Comparison of ENCODE assay signal across 9 cellular contexts in the genomic region with DNA sequence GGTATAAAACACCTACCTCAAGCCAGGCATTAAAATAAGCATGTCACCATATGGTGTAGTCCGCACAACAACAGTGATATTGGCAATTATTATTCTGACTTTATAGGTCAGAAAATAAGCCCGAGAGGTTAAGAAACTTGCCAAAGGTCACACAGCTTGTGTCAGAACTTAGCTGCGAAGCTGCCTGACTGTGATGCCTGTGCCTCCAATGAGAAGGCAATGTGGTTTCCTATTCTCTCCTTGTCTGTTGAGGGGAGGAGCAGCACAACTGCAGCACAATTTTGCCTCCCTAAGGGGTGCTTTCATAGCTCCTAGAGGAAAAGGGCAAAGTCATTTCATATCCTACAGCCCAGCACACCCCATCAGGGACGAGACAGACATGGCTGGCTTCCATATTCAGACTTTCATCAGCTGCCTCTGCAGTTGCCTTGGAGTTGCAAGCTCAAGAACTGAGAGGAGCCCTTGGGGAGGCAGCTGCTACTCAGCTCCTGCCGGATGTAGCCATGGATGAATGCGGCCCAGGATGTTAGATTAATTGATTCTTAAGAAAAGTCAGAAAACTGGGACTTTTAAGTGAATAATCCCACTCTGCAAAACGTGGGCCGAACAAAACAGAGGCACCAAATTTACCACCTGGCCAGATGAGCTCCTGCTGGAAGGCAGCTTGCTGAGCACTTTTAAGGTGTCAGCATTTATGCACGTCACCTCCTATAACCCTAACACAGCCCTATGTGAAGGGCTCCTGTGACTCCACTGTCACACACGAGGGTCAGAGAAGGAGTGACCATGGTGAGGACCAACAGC. TPM values are rescaled to one million over a fixed set of nuclear protein-coding genes. Genes with fewer than 3 reads are reported as not detected.
A peak's percentile ranks its signal among the peaks of the same experiment; 100 is the strongest.
DNase-seq lines count a peak whose midpoint lies in the region; ATAC-seq and TF ChIP-seq lines count a peak whose summit lies in the region.
"Had no signal": no experiment of that assay in that cellular context is flagged by ENCODE, and none has a peak within 500 bp of the region (broad histone marks: within the 10 kb centered on the region; RNA-seq: fewer than 3 reads in every experiment).

No MANE protein-coding gene starts in this region.

- CTCF ChIA-PET in WTC11 (lab: Charles Lee), result interaction anchor here (0.6 to 2.9 kb wide), 27 partner anchors 20 to 509 kb away, joined by 3 to 25 read pairs (median 5); a partner anchor contains a TSS

- intact Hi-C loops in Right ventricle myocardium inferior (cut with DNase I) (loop anchor here (2.0 to 5.0 kb wide), 5 partner anchors 60 to 478 kb away; a partner anchor contains a TSS), cardiac septum (cut with DNase I) (loop anchor here (1.0 to 2.0 kb wide), 2 partner anchors 312 to 478 kb away; a partner anchor contains a TSS)

- no peaks in the 10 kb centered on the region for H3K9me3 ChIP-seq in right atrium auricular region

- DNase-seq in Right ventricle myocardium inferior (ENCODE audit: missing footprints), result no peak
- DNase-seq in cardiac septum (ENCODE audit: low spot score), result no peak
- no peak for DNase-seq in WTC11 (ENCODE audit: low spot score)
- DNase-seq in right atrium auricular region (ENCODE audit: low spot score), result no peak
- no peak for DNase-seq in type B pancreatic cell (ENCODE audit: extremely low spot score, unreplicated experiment)
- no peak for DNase-seq in GM13976 (ENCODE audit: low spot score)

- in situ Hi-C loops in GM13976 (cut with MboI; ENCODE audit: low sequenced_read_pairs, unreplicated experiment), result no loop called here

- no peaks in the 10 kb centered on the region for H3K27me3 Mint-ChIP-seq in WTC11 (ENCODE audit: low read depth)
- H3K27me3 Mint-ChIP-seq in type B pancreatic cell, result no peaks in the 10 kb centered on the region

- no peaks in the 10 kb centered on the region for H3K36me3 ChIP-seq in right atrium auricular region

- POLR2A ChIA-PET in WTC11 (lab: Charles Lee), result interaction anchor here (1.1 kb wide), 2 partner anchors 31 to 38 kb away, joined by 4 to 5 read pairs; a partner anchor contains a TSS

- H3K27ac Mint-ChIP-seq in WTC11 (peak overlapping the region; percentile 74), type B pancreatic cell (peak overlapping the region; percentile 31)

- H3K9me3 Mint-ChIP-seq in WTC11, result no peaks in the 10 kb centered on the region
- H3K9me3 Mint-ChIP-seq in type B pancreatic cell, result no peaks in the 10 kb centered on the region

- ATAC-seq in Right ventricle myocardium inferior (peak; percentile 18), WTC11 (no peak), HG02884 (IDR thresholded peaks at IDR 0.05; ENCODE audit: unreplicated experiment) (no peak), GM19455 (IDR thresholded peaks at IDR 0.05; ENCODE audit: unreplicated experiment) (no peak)

- peaks cover 40% of the 10 kb centered on the region for H3K4me1 Mint-ChIP-seq in WTC11
- peaks cover 20% of the 10 kb centered on the region for H3K4me1 Mint-ChIP-seq in type B pancreatic cell (ENCODE audit: unreplicated experiment)

- peaks cover 0 to 26% of the 10 kb centered on the region in 2 donors for H3K4me1 ChIP-seq in right atrium auricular region

- peak overlapping the region; percentile 3 to 31 for H3K27ac ChIP-seq in right atrium auricular region
- H3K27ac ChIP-seq: C4-2B had no signal

- H3K4me3 Mint-ChIP-seq in WTC11 (no peak overlapping the region), type B pancreatic cell (no peak overlapping the region)

- H3K36me3 Mint-ChIP-seq in WTC11 (peaks cover 38% of the 10 kb centered on the region), type B pancreatic cell (peaks cover 3% of the 10 kb centered on the region)

- H3K4me3 ChIP-seq in right atrium auricular region, result no peak overlapping the region

- no peaks in the 10 kb centered on the region for H3K27me3 ChIP-seq in right atrium auricular region

- TF ChIP-seq CTCF in WTC11 (IDR thresholded peaks at IDR 0.05), result no peak
- TF ChIP-seq CTCF in right atrium auricular region (IDR thresholded peaks at IDR 0.05), result no peak
- TF ChIP-seq CTCF in type B pancreatic cell (conservative IDR thresholded peaks at IDR 0.05), result no peak
- no peak for TF ChIP-seq CTCF in GM13976 (IDR thresholded peaks at IDR 0.05; ENCODE audit: borderline replicate concordance, control extremely low read depth, extremely low read depth, insufficient read depth, missing control alignments)

TF ChIP-seq in WTC11, 78 proteins besides CTCF, POLR2A, EP300 and RAD21:
- TF ChIP-seq TCF7 (CRISPR knock-in tag; IDR thresholded peaks at IDR 0.05; ENCODE audit: low read depth) (no peak), NR1H2 (CRISPR knock-in tag; IDR thresholded peaks at IDR 0.05) (no peak), IRF2 (CRISPR knock-in tag; IDR thresholded peaks at IDR 0.05; ENCODE audit: borderline replicate concordance, low read depth) (no peak), NFATC4 (CRISPR knock-in tag; IDR thresholded peaks at IDR 0.05) (no peak), MYBL2 (CRISPR knock-in tag; IDR thresholded peaks at IDR 0.05) (no peak), ZNF121 (CRISPR knock-in tag; IDR thresholded peaks at IDR 0.05) (no peak), SMAD4 (CRISPR knock-in tag; IDR thresholded peaks at IDR 0.05) (no peak), SMAD3 (CRISPR knock-in tag; IDR thresholded peaks at IDR 0.05; ENCODE audit: borderline replicate concordance) (no peak)
- TF ChIP-seq, protein P1, sequence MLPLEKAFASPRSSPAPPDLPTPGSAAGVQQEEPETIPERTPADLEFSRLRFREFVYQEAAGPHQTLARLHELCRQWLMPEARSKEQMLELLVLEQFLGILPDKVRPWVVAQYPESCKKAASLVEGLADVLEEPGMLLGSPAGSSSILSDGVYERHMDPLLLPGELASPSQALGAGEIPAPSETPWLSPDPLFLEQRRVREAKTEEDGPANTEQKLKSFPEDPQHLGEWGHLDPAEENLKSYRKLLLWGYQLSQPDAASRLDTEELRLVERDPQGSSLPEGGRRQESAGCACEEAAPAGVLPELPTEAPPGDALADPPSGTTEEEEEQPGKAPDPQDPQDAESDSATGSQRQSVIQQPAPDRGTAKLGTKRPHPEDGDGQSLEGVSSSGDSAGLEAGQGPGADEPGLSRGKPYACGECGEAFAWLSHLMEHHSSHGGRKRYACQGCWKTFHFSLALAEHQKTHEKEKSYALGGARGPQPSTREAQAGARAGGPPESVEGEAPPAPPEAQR (CRISPR knock-in tag; IDR thresholded peaks at IDR 0.05), result no peak
- TF ChIP-seq, protein P2, sequence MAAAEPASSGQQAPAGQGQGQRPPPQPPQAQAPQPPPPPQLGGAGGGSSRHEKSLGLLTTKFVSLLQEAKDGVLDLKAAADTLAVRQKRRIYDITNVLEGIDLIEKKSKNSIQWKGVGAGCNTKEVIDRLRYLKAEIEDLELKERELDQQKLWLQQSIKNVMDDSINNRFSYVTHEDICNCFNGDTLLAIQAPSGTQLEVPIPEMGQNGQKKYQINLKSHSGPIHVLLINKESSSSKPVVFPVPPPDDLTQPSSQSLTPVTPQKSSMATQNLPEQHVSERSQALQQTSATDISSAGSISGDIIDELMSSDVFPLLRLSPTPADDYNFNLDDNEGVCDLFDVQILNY (CRISPR knock-in tag; IDR thresholded peaks at IDR 0.05), result no peak
TF ChIP-seq in WTC11: peak in this region for 0.

RNA-seq across cellular contexts. Expression of a gene that starts 38.5 kb away (rescaled TPM):
- total RNA-seq in Right ventricle myocardium inferior (3.4 TPM), cardiac septum (2.0 TPM), WTC11 (2021) (22.5 to 25.3 TPM (median 22.9 TPM) in 3 replicates), right atrium auricular region (1 to 10 TPM; 2.0 to 5.3 TPM), type B pancreatic cell (ENCODE audit: low replicate concordance) (17.5 and 21.4 TPM in 2 replicates)
